In genomic region chr2:235002198-235003095, GRCh38 we compare ENCODE assay signal across 12 cellular contexts.
DNase-seq lines count a peak whose midpoint lies in the region; ATAC-seq lines count a peak whose summit lies in the region.
"Had no signal": no experiment of that assay in that cellular context is flagged by ENCODE, and none has a peak within 500 bp of the region (broad histone marks: within the 10 kb centered on the region; RNA-seq: fewer than 3 reads in every experiment).

No MANE protein-coding gene starts in this region.

- no peak for ATAC-seq in HG02870 (IDR thresholded peaks at IDR 0.05; ENCODE audit: unreplicated experiment)

- DNase-seq in NCI-H82 (lab: John Stamatoyannopoulos, UW) = peak; percentile 15
- DNase-seq in NCI-H82 treated with DMSO at 0.1 percent for 48 hours (lab: John Stamatoyannopoulos, UW; ENCODE audit: unreplicated experiment) = no peak
- peak; percentile 70 for DNase-seq in astrocyte of the hippocampus (ENCODE audit: low read depth, low spot score)
- DNase-seq in left kidney (ENCODE audit: low read depth, low spot score) = peak; percentile 67
- DNase-seq in pons (ENCODE audit: low spot score) = no peak
- DNase-seq in retina = no peak
- DNase-seq in hypothalamus (lab: John Stamatoyannopoulos, UW) = no peak
- DNase-seq: activated CD4-positive, alpha-beta T cell treated with anti-CD3 and anti-CD28 coated beads, Interleukin-2, amount 10 ng/mL, durations not matched to agents 24 days and 14 days; activated effector memory CD4-positive, alpha-beta T cell treated with anti-CD3 and anti-CD28 coated beads, Interleukin-2, amount 50 U/mL, for 16 hours; Kasumi-1; NCI-H526 had no signal

Comparison
In these comparisons a context has a peak if more than half of its experiments do, and no peak if none do; other contexts are left out.
1. DNase-seq: peak in NCI-H82 (single experiment), astrocyte of the hippocampus (single experiment) and left kidney (single experiment); none in NCI-H82 treated with DMSO at 0.1 percent for 48 hours (single experiment), pons (single experiment), retina (single experiment) and hypothalamus (0 of 51).